In the genomic region with DNA sequence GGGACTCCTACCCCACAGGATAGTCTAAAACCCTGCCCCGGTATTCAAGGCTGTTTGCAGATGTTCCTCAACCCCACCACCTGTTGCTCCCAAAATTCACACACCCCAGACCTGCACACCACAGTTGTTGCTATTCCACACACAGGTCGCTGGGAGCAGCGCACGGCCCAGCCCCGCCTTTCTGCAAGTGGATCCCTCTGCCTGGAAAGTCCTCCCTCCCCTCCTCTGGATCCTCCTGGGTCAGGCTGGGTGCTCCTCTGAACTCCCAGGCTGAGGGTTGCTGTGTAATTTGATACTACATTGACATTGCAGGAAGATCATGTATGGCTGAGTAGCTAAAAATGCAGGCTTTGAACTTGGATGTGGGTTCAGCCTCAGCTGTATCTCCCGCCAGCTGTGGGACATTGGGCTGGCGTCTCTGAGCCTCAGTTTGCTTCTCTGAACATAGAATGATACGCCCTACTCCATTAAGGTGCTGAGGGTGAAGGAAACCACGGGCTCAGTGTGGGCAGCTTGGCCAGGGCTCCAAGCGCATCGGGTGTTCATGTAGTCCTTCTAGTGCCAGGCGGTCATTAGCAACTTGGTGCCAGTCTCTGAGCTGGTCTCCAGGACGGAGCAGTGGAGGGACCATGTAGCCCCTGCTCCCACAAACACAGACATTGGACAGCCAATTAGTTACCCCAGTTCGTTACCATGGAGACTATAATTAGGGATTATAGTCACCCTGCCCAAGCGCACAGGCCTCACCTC, we compare ENCODE assay signal across 12 cellular contexts. TPM values are rescaled to one million over a fixed set of nuclear protein-coding genes. Genes with fewer than 3 reads are reported as not detected.
DNase-seq lines count a peak whose midpoint lies in the region; FAIRE-seq and TF ChIP-seq lines count a peak whose summit lies in the region.
"Had no signal": no experiment of that assay in that cellular context is flagged by ENCODE, and none has a peak within 500 bp of the region (broad histone marks: within the 10 kb centered on the region; RNA-seq: fewer than 3 reads in every experiment).

No MANE protein-coding gene starts in this region.

- no peak for TF ChIP-seq POLR2A in testis (IDR thresholded peaks at IDR 0.05)
- no peak for TF ChIP-seq POLR2A in H54 (IDR thresholded peaks at IDR 0.05; ENCODE audit: low read depth, low read length)

- H3K36me3 ChIP-seq in SJCRH30 (no peaks in the 10 kb centered on the region), testis (ENCODE audit: low read depth, missing control alignments) (no peaks in the 10 kb centered on the region)

- WGBS in testis, 2 donors, result 78 to 82% methylated on average over 11 to 15 of the region's 15 CpGs

- H3K4me1 ChIP-seq in SJCRH30 (peaks cover 33% of the 10 kb centered on the region), testis (peaks cover 19% of the 10 kb centered on the region)

- DNase-seq in NCI-H345 (lab: John Stamatoyannopoulos, UW) (peak; percentile 29), NCI-H345 treated with DMSO at 0.1 percent for 48 hours (lab: John Stamatoyannopoulos, UW; ENCODE audit: unreplicated experiment) (no peak), SJCRH30 (peak; percentile 44 to 60), glomerular visceral epithelial cell (ENCODE audit: extremely low spot score) (peak; percentile 34), testis (peak; percentile 48), T1000 (lab: John Stamatoyannopoulos, UW) (no peak), H54 (ENCODE audit: insufficient read length, low spot score) (no peak)
- DNase-seq in activated CD4-positive, alpha-beta T cell treated with anti-CD3 and anti-CD28 coated beads, Interleukin-2, amount 50 U/mL, for 1 hour, result no peak
- DNase-seq: activated CD4-positive, CD25-positive, alpha-beta regulatory T cell; activated effector memory CD4-positive, alpha-beta T cell treated with Interleukin-2 at 50 U/mL for 16 hours had no signal

- H3K27ac ChIP-seq in SJCRH30 (no peak overlapping the region), testis (peak overlapping the region in 1 of 2 donors; percentile 78)
- H3K27ac ChIP-seq: RWPE1 had no signal

- H3K4me3 ChIP-seq in SJCRH30, result no peak overlapping the region
- H3K4me3 ChIP-seq in testis, result no peak overlapping the region

- intact Hi-C loops in testis (cut with DNase I; ENCODE audit: low total_unique reads), result no loop called here

- TF ChIP-seq CTCF in testis (IDR thresholded peaks at IDR 0.05), result no peak

- H3K9me3 ChIP-seq in SJCRH30 (replicated peaks) (no peaks in the 10 kb centered on the region), testis (no peaks in the 10 kb centered on the region)

- no peak for FAIRE-seq in H54 (lab: Jason Lieb, UNC)

- H3K27me3 ChIP-seq in SJCRH30, result peaks cover 16% of the 10 kb centered on the region; the same call in 1 of the 2 replicates
- no peaks in the 10 kb centered on the region for H3K27me3 ChIP-seq in testis

RNA-seq across cellular contexts. Expression of gene CCN5, which starts 13.9 kb away (rescaled TPM):
- not detected in 2 replicates for total RNA-seq in SJCRH30 (2014; rRNA removed; shearing (Covaris generic))
- total RNA-seq in testis, result 100 to 1,000 TPM in 1 of 2 donors, 10 to 100 TPM in 1; 37.0 to 152 TPM
- polyA plus RNA-seq in testis (ENCODE audit: insufficient read depth, low read depth, low replicate concordance), result 52.0 TPM
- total RNA-seq: dermis microvascular lymphatic vessel endothelial cell had no signal

RNA-seq across cellular contexts. Expression of gene KCNK15, which starts 44.4 kb away (rescaled TPM):
- total RNA-seq in SJCRH30 (2014; rRNA removed; shearing (Covaris generic)), result not detected in 2 replicates
- total RNA-seq in testis, result 10 to 100 TPM; 16.9 to 23.4 TPM
- 4.4 TPM for polyA plus RNA-seq in testis (ENCODE audit: insufficient read depth, low read depth, low replicate concordance)
- total RNA-seq: dermis microvascular lymphatic vessel endothelial cell had no signal

RNA-seq across cellular contexts. Expression of gene ADA, which starts 49.8 kb away (rescaled TPM):
- 17.9 and 19.0 TPM in 2 replicates for total RNA-seq in SJCRH30 (2014; rRNA removed; shearing (Covaris generic))
- 10 to 100 TPM; 10.0 to 11.2 TPM for total RNA-seq in testis
- 8.2 TPM for polyA plus RNA-seq in testis (ENCODE audit: insufficient read depth, low read depth, low replicate concordance)

Comparison
In these comparisons a context has a peak if more than half of its experiments do, and no peak if none do; other contexts are left out.
1. DNase-seq: peak in NCI-H345 (single experiment), SJCRH30 (2 of 2), glomerular visceral epithelial cell (single experiment) and testis (single experiment); none in NCI-H345 treated with DMSO at 0.1 percent for 48 hours (single experiment), T1000 (single experiment), activated CD4-positive, alpha-beta T cell treated with anti-CD3 and anti-CD28 coated beads, Interleukin-2, amount 50 U/mL, for 1 hour (single experiment) and H54 (single experiment).
2. RNA of gene CCN5, which starts 13.9 kb away (total RNA-seq): 37.0 to 152 TPM in testis; not detected in SJCRH30; every median in the first group is over 10 times any median in the second.
3. RNA of gene KCNK15, which starts 44.4 kb away (total RNA-seq): 16.9 to 23.4 TPM in testis; not detected in SJCRH30; every median in the first group is over 10 times any median in the second.